26 cellular contexts compared by ENCODE assay signal in the genomic region with DNA sequence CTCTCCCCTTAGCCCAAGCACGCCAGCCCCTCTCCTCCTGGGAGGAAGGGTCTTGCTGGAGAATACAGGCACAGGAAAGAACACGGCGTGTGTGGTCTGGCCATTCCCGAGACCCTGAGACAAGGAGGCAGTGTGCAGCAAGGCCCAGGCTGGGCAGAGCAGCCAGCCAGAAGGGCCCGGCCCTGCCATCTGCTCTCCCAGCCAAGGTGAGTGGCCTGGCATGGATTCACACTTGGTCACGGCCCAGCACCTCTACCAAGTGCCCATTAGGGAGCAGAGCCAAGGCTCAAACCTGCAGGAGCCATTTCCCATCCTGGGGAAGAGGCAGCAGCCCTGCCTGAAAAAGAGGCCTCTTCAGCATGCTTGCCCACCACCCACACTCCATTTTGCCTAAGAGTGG. TPM values are rescaled to one million over a fixed set of nuclear protein-coding genes. Genes with fewer than 3 reads are reported as not detected.
DNase-seq lines count a peak whose midpoint lies in the region; ATAC-seq and TF ChIP-seq lines count a peak whose summit lies in the region.
"Had no signal": no experiment of that assay in that cellular context is flagged by ENCODE, and none has a peak within 500 bp of the region (broad histone marks: within the 10 kb centered on the region; RNA-seq: fewer than 3 reads in every experiment).

No MANE protein-coding gene starts in this region.

- H3K36me3 Mint-ChIP-seq in CD8-positive, alpha-beta T cell = no peaks in the 10 kb centered on the region
- H3K36me3 Mint-ChIP-seq in endothelial cell (ENCODE audit: low read depth, unreplicated experiment) = no peaks in the 10 kb centered on the region
- H3K36me3 Mint-ChIP-seq: activated naive CD4-positive, alpha-beta T cell treated with anti-CD3 and anti-CD28 coated beads, Interleukin-2, amount 10 ng/mL, durations not matched to agents 7 days and 5 days; stimulated activated memory B cell treated with anti-CD40 and anti-IgM and Interleukin-4, amounts not matched to agents 10 μg/mL and 1 μg/mL and 100 μg/mL, for 72 hours had no signal

- no peaks in the 10 kb centered on the region for H3K27me3 ChIP-seq in CD8-positive, alpha-beta T cell (ENCODE audit: insufficient read depth, low read length)
- H3K27me3 ChIP-seq in mesendoderm (ENCODE audit: insufficient read depth, low read length, poor library complexity) = no peaks in the 10 kb centered on the region
- H3K27me3 ChIP-seq: cardiac muscle cell, SJCRH30 had no signal

- H3K4ac ChIP-seq in mesendoderm (ENCODE audit: low read depth, low read length) = no peak overlapping the region

- H3K18ac ChIP-seq in mesendoderm (ENCODE audit: low read length) = no peak overlapping the region

- H2AK5ac ChIP-seq in mesendoderm (ENCODE audit: low read length) = no peak overlapping the region

- no peak overlapping the region for H3K56ac ChIP-seq in mesendoderm (ENCODE audit: low read length)

- POLR2A ChIA-PET in CD8-positive, alpha-beta T cell (lab: Charles Lee) = no interaction called here

- H3K4me3 ChIP-seq in CD8-positive, alpha-beta T cell (ENCODE audit: low read depth, low read length) = no peak overlapping the region
- no peak overlapping the region for H3K4me3 ChIP-seq in mesendoderm (ENCODE audit: low read length)
- H3K4me3 ChIP-seq: cardiac muscle cell, dorsolateral prefrontal cortex, heart left ventricle, prostate gland, SJCRH30 had no signal

- H3K4me1 Mint-ChIP-seq in CD8-positive, alpha-beta T cell (ENCODE audit: low read depth) = no peaks in the 10 kb centered on the region
- no peaks in the 10 kb centered on the region for H3K4me1 Mint-ChIP-seq in endothelial cell (ENCODE audit: unreplicated experiment)
- H3K4me1 Mint-ChIP-seq: activated naive CD4-positive, alpha-beta T cell treated with anti-CD3 and anti-CD28 coated beads, Interleukin-2, amount 10 ng/mL, durations not matched to agents 7 days and 5 days; stimulated activated memory B cell treated with anti-CD40 and anti-IgM and Interleukin-4, amounts not matched to agents 10 μg/mL and 1 μg/mL and 100 μg/mL, for 72 hours had no signal

- H4K8ac ChIP-seq in mesendoderm (ENCODE audit: low read depth, low read length) = no peak overlapping the region

- H2BK5ac ChIP-seq in mesendoderm (ENCODE audit: low read length) = no peak overlapping the region

- WGBS in mesendoderm (ENCODE audit: extremely low coverage, insufficient coverage, low lambda C conversion rate) = no CpG with 5 or more reads among the region's 6 CpGs

- H3K9me3 Mint-ChIP-seq in CD8-positive, alpha-beta T cell = no peaks in the 10 kb centered on the region
- H3K9me3 Mint-ChIP-seq in endothelial cell (ENCODE audit: unreplicated experiment) = no peaks in the 10 kb centered on the region
- H3K9me3 Mint-ChIP-seq: activated naive CD4-positive, alpha-beta T cell treated with anti-CD3 and anti-CD28 coated beads, Interleukin-2, amount 10 ng/mL, durations not matched to agents 7 days and 5 days; activated T-cell treated with anti-CD3 and anti-CD28 coated beads, Interleukin-2, amount 50 U/mL, for 4 hours; neural crest cell; stimulated activated memory B cell treated with anti-CD40 and anti-IgM and Interleukin-4, amounts not matched to agents 10 μg/mL and 1 μg/mL and 100 μg/mL, for 72 hours had no signal

- H3K79me2 ChIP-seq in mesendoderm (ENCODE audit: control insufficient read depth, insufficient read depth, low read length) = no peaks in the 10 kb centered on the region

- no peak overlapping the region for H2BK15ac ChIP-seq in mesendoderm (replicated peaks; ENCODE audit: low read depth)

- no peak overlapping the region for H3K27ac ChIP-seq in CD8-positive, alpha-beta T cell (ENCODE audit: low read depth, low read length)
- no peak overlapping the region for H3K27ac ChIP-seq in mesendoderm (ENCODE audit: low read depth, low read length)
- H3K27ac ChIP-seq: C4-2B, cardiac muscle cell, heart left ventricle, prostate gland, SJCRH30 had no signal

- intact Hi-C loops in CD8-positive, alpha-beta T cell (cut with DNase I, micrococcal nuclease) = no loop called here

- H3K4me3 Mint-ChIP-seq in CD8-positive, alpha-beta T cell = no peak overlapping the region
- H3K4me3 Mint-ChIP-seq in endothelial cell (ENCODE audit: unreplicated experiment) = no peak overlapping the region
- H3K4me3 Mint-ChIP-seq: activated naive CD4-positive, alpha-beta T cell treated with anti-CD3 and anti-CD28 coated beads, Interleukin-2, amount 10 ng/mL, durations not matched to agents 7 days and 5 days; activated T-cell treated with anti-CD3 and anti-CD28 coated beads, Interleukin-2, amount 50 U/mL, for 4 hours; neural crest cell; stimulated activated memory B cell treated with anti-CD40 and anti-IgM and Interleukin-4, amounts not matched to agents 10 μg/mL and 1 μg/mL and 100 μg/mL, for 72 hours had no signal

- no peak overlapping the region for H3K9ac ChIP-seq in mesendoderm (ENCODE audit: low read length)

- peak; percentile 93 for DNase-seq in DMS79 (lab: John Stamatoyannopoulos, UW)
- DNase-seq in NCI-H1092 treated with DMSO at 0.1 percent for 48 hours (lab: John Stamatoyannopoulos, UW) = peak; percentile 94
- peak; percentile 46 for DNase-seq in NCI-H510A (lab: John Stamatoyannopoulos, UW)
- no peak for DNase-seq in left lobe of liver (ENCODE audit: low spot score)
- no peak for DNase-seq in CD8-positive, alpha-beta T cell
- DNase-seq in mesendoderm = no peak
- no peak for DNase-seq in kidney glomerular epithelial cell (lab: John Stamatoyannopoulos, UW)
- DNase-seq in endothelial cell (ENCODE audit: low spot score) = no peak
- DNase-seq: activated CD4-positive, alpha-beta T cell treated with anti-CD3 and anti-CD28 coated beads for 1 hour; activated naive CD4-positive, alpha-beta T cell treated with anti-CD3 and anti-CD28 coated beads, Interleukin-2, amount 10 ng/mL, durations not matched to agents 7 days and 5 days; activated T-cell treated with anti-CD3 and anti-CD28 coated beads, Interleukin-2, amount 50 U/mL, for 4 hours; GDM1; KBM-7; NCI-H2081 treated with DMSO at 0.1 percent for 48 hours; PC-3; SJCRH30; small intestine; T-helper 1 cell had no signal

- H4K5ac ChIP-seq in mesendoderm (ENCODE audit: low read length) = no peak overlapping the region

- peaks cover 14% of the 10 kb centered on the region for H3K27me3 Mint-ChIP-seq in CD8-positive, alpha-beta T cell (ENCODE audit: low read depth)
- H3K27me3 Mint-ChIP-seq in endothelial cell (ENCODE audit: unreplicated experiment) = no peaks in the 10 kb centered on the region

- no peaks in the 10 kb centered on the region for H3K79me1 ChIP-seq in mesendoderm (ENCODE audit: low read length)

- no peak overlapping the region for H2BK120ac ChIP-seq in mesendoderm (ENCODE audit: low read depth, low read length)

- H3K9me3 ChIP-seq in CD8-positive, alpha-beta T cell (ENCODE audit: low read length) = no peaks in the 10 kb centered on the region
- H3K9me3 ChIP-seq: heart left ventricle, prostate gland, SJCRH30 had no signal

- H3K36me3 ChIP-seq in CD8-positive, alpha-beta T cell (ENCODE audit: insufficient read depth, low read length) = no peaks in the 10 kb centered on the region
- no peaks in the 10 kb centered on the region for H3K36me3 ChIP-seq in mesendoderm (ENCODE audit: control insufficient read depth, insufficient read depth, low read length)
- H3K36me3 ChIP-seq: cardiac muscle cell, heart left ventricle, prostate gland, SJCRH30 had no signal

- H3K4me2 ChIP-seq in mesendoderm (ENCODE audit: low read length) = no peak overlapping the region

- no peaks in the 10 kb centered on the region for H3K4me1 ChIP-seq in CD8-positive, alpha-beta T cell (ENCODE audit: insufficient read depth, low read length)
- H3K4me1 ChIP-seq in mesendoderm (ENCODE audit: control insufficient read depth, low read depth, low read length) = no peaks in the 10 kb centered on the region
- H3K4me1 ChIP-seq: heart left ventricle, prostate gland, SJCRH30 had no signal

- no peak overlapping the region for H3K23ac ChIP-seq in mesendoderm (ENCODE audit: low read length)

- no peak overlapping the region for H3K27ac Mint-ChIP-seq in CD8-positive, alpha-beta T cell
- H3K27ac Mint-ChIP-seq in endothelial cell (ENCODE audit: unreplicated experiment) = no peak overlapping the region
- H3K27ac Mint-ChIP-seq: activated naive CD4-positive, alpha-beta T cell treated with anti-CD3 and anti-CD28 coated beads, Interleukin-2, amount 10 ng/mL, durations not matched to agents 7 days and 5 days; stimulated activated memory B cell treated with anti-CD40 and anti-IgM and Interleukin-4, amounts not matched to agents 10 μg/mL and 1 μg/mL and 100 μg/mL, for 72 hours had no signal

- TF ChIP-seq CTCF in CD8-positive, alpha-beta T cell (IDR thresholded peaks at IDR 0.05) = no peak
- no peak for TF ChIP-seq CTCF in endothelial cell (IDR thresholded peaks at IDR 0.05; ENCODE audit: unreplicated experiment)

- ATAC-seq in left lobe of liver = peak; percentile 53
- no peak for ATAC-seq in CD8-positive, alpha-beta T cell
- ATAC-seq: activated T-cell treated with anti-CD3 and anti-CD28 coated beads, Interleukin-2, amount 50 U/mL, for 4 hours; HCT116; heart left ventricle; PC-3; stimulated activated memory B cell treated with anti-CD40 and anti-IgM and Interleukin-4, amounts not matched to agents 10 μg/mL and 1 μg/mL and 100 μg/mL, for 72 hours had no signal

- CTCF ChIA-PET in CD8-positive, alpha-beta T cell (lab: Charles Lee) = no interaction called here

RNA-seq across cellular contexts. Expression of gene MEGF11, which starts 28.6 kb away (rescaled TPM):
- total RNA-seq in left lobe of liver (not detected), endothelial cell (ENCODE audit: unreplicated experiment) (0.77 TPM)
- not detected for total RNA-seq in CD8-positive, alpha-beta T cell
- polyA plus RNA-seq in mesendoderm (2013, experiment 1 of 2) = 0.94 TPM
- polyA plus RNA-seq in mesendoderm (2013, experiment 2 of 2) = 1.5 TPM
- total RNA-seq: activated T-cell treated with anti-CD3 and anti-CD28 coated beads, Interleukin-2, amount 50 U/mL, for 4 hours; heart left ventricle; PC-3; prostate gland had no signal
- polyA plus RNA-seq: cardiac muscle cell had no signal

Comparison
In these comparisons a context has a peak if more than half of its experiments do, and no peak if none do; other contexts are left out.
1. DNase-seq: peak in DMS79 (single experiment), NCI-H1092 treated with DMSO at 0.1 percent for 48 hours (single experiment) and NCI-H510A (single experiment); none in left lobe of liver (single experiment), CD8-positive, alpha-beta T cell (0 of 7), mesendoderm (single experiment), kidney glomerular epithelial cell (single experiment) and endothelial cell (single experiment).